ENCODE assay signal across 12 cellular contexts in genomic region chr18:51044928-51045587, GRCh38. TPM values are rescaled to one million over a fixed set of nuclear protein-coding genes. Genes with fewer than 3 reads are reported as not detected.
A peak's percentile ranks its signal among the peaks of the same experiment; 100 is the strongest.
DNase-seq lines count a peak whose midpoint lies in the region; ATAC-seq and TF ChIP-seq lines count a peak whose summit lies in the region.
"Had no signal": no experiment of that assay in that cellular context is flagged by ENCODE, and none has a peak within 500 bp of the region (broad histone marks: within the 10 kb centered on the region; RNA-seq: fewer than 3 reads in every experiment).

No MANE protein-coding gene starts in this region.

- no peaks in the 10 kb centered on the region for H3K27me3 ChIP-seq in Caco-2 (replicated peaks; ENCODE audit: control insufficient read depth, insufficient read depth, low read length)
- H3K27me3 ChIP-seq in KMS-11 (ENCODE audit: insufficient read depth, low read depth): no peaks in the 10 kb centered on the region
- H3K27me3 ChIP-seq in endodermal cell (ENCODE audit: control insufficient read depth, insufficient read depth, low read length, poor library complexity, severe bottlenecking): no peaks in the 10 kb centered on the region

- H3K27ac ChIP-seq in KMS-11: no peak overlapping the region
- H3K27ac ChIP-seq in endodermal cell (ENCODE audit: low read depth, low read length): no peak overlapping the region

- peak overlapping the region; percentile 43 for H3K4me3 Mint-ChIP-seq in Caco-2 (ENCODE audit: unreplicated experiment)
- H3K4me3 Mint-ChIP-seq in endodermal cell: no peak overlapping the region
- no peak overlapping the region for H3K4me3 Mint-ChIP-seq in natural killer cell treated with Interleukin-12 subunit alpha and Interleukin-12 subunit beta and Interleukin-15 and Interleukin-18, amount 100 ng/mL, for 72 hours
- H3K4me3 Mint-ChIP-seq: dendritic cell treated with granulocyte-macrophage colony-stimulating factor and Interleukin-4, amounts not matched to agents 40 ng/mL and 50 ng/mL, for 4 days had no signal

- no peak overlapping the region for H3K4me3 ChIP-seq in Caco-2 (ENCODE audit: low read depth, low read length)
- no peak overlapping the region for H3K4me3 ChIP-seq in KMS-11 (IDR thresholded peaks at IDR 0.05; ENCODE audit: insufficient read depth, low read depth, low read length)
- H3K4me3 ChIP-seq in endodermal cell (ENCODE audit: low read length): peak overlapping the region; percentile 32

- peaks cover 16% of the 10 kb centered on the region for H4K20me1 ChIP-seq in KMS-11 (ENCODE audit: insufficient read depth)

- H3K4me1 Mint-ChIP-seq in Caco-2 (ENCODE audit: low read depth, unreplicated experiment) (peaks cover 8% of the 10 kb centered on the region), endodermal cell (peaks cover 23% of the 10 kb centered on the region)
- peaks cover 41 to 48% of the 10 kb centered on the region in 2 donors for H3K4me1 Mint-ChIP-seq in natural killer cell treated with Interleukin-12 subunit alpha and Interleukin-12 subunit beta and Interleukin-15 and Interleukin-18, amount 100 ng/mL, for 72 hours (ENCODE audit: low read depth in 2 of 2)

- H3K4me1 ChIP-seq in Caco-2 (peaks cover 4% of the 10 kb centered on the region; the same call in 1 of the 2 replicates), KMS-11 (ENCODE audit: low read depth, poor library complexity, severe bottlenecking) (peaks cover 14% of the 10 kb centered on the region), endodermal cell (ENCODE audit: control insufficient read depth, insufficient read depth, low read length) (no peaks in the 10 kb centered on the region)

- H3K27ac Mint-ChIP-seq in Caco-2 (ENCODE audit: unreplicated experiment) (peak overlapping the region; percentile 26), endodermal cell (peak overlapping the region; percentile 54)
- peak overlapping the region; percentile 4 to 8 for H3K27ac Mint-ChIP-seq in natural killer cell treated with Interleukin-12 subunit alpha and Interleukin-12 subunit beta and Interleukin-15 and Interleukin-18, amount 100 ng/mL, for 72 hours
- H3K27ac Mint-ChIP-seq: dendritic cell treated with granulocyte-macrophage colony-stimulating factor and Interleukin-4, amounts not matched to agents 40 ng/mL and 50 ng/mL, for 4 days had no signal

- intact Hi-C loops in Caco-2 (cut with micrococcal nuclease; ENCODE audit: unreplicated experiment): no loop called here

- POLR2A ChIA-PET in Caco-2 (lab: Charles Lee): interaction anchor here (1.0 kb wide), 1 partner anchor 15 kb away, joined by 4 read pairs; the partner anchor contains the start of gene SMAD4

- H3K4me2 ChIP-seq in KMS-11: peak overlapping the region; percentile 10; the same call in 1 of the 2 replicates

- no peak for ATAC-seq in natural killer cell treated with Interleukin-12 subunit alpha and Interleukin-12 subunit beta and Interleukin-15 and Interleukin-18, amount 100 ng/mL, for 72 hours
- no peak for ATAC-seq in HG03460 (IDR thresholded peaks at IDR 0.05; ENCODE audit: unreplicated experiment)
- no peak for ATAC-seq in HG03342 (IDR thresholded peaks at IDR 0.05; ENCODE audit: unreplicated experiment)

- no TSS peak for BruUV-seq in Caco-2 (replicated peaks; lab: Mats Ljungman, UMichigan)

- peaks cover 77% of the 10 kb centered on the region for H3K79me2 ChIP-seq in KMS-11 (ENCODE audit: insufficient read depth, low read depth)

- H3K9ac ChIP-seq in KMS-11 (no peak overlapping the region), endodermal cell (ENCODE audit: extremely low read depth, low read length, poor library complexity, severe bottlenecking) (no peak overlapping the region)

- WGBS in endodermal cell (ENCODE audit: insufficient coverage in 1 of 2, insufficient read length in 1 of 2), 2 experiments: 51 to 58% methylated on average over 2 of the region's 2 CpGs

- TF ChIP-seq CTCF in Caco-2 (IDR thresholded peaks at IDR 0.05; ENCODE audit: insufficient read depth in 1 of 2, low read depth in 1 of 2, low read length in 1 of 2, severe bottlenecking in 1 of 2, unreplicated experiment in 1 of 2) (no peak), KMS-11 (conservative IDR thresholded peaks at IDR 0.05; ENCODE audit: low read depth, low read length) (no peak), endodermal cell (conservative IDR thresholded peaks at IDR 0.05) (no peak)

- no peak overlapping the region for H2AFZ ChIP-seq in KMS-11 (ENCODE audit: low read depth)

- H3K36me3 ChIP-seq in Caco-2 (ENCODE audit: control insufficient read depth, insufficient read depth, low read length) (no peaks in the 10 kb centered on the region), KMS-11 (ENCODE audit: insufficient read depth) (no peaks in the 10 kb centered on the region; the same call in 1 of the 2 replicates), endodermal cell (ENCODE audit: control insufficient read depth, insufficient read depth, low read length) (peaks cover 42% of the 10 kb centered on the region)

- peaks cover 6% of the 10 kb centered on the region for H3K36me3 Mint-ChIP-seq in Caco-2 (ENCODE audit: insufficient read depth, unreplicated experiment)
- peaks cover 28% of the 10 kb centered on the region for H3K36me3 Mint-ChIP-seq in endodermal cell (ENCODE audit: low read depth)
- H3K36me3 Mint-ChIP-seq in natural killer cell treated with Interleukin-12 subunit alpha and Interleukin-12 subunit beta and Interleukin-15 and Interleukin-18, amount 100 ng/mL, for 72 hours: no peaks in the 10 kb centered on the region

- CTCF ChIA-PET in Caco-2 (lab: Charles Lee): interaction anchor here (0.5 kb wide), 1 partner anchor 13 kb away, joined by 3 read pairs; no protein-coding TSS in a partner anchor

- DNase-seq in Caco-2: peak in 1 of 2 experiments; percentile 0
- DNase-seq in endodermal cell: no peak
- no peak for DNase-seq in natural killer cell treated with Interleukin-12 subunit alpha and Interleukin-12 subunit beta and Interleukin-15 and Interleukin-18, amount 100 ng/mL, for 72 hours (ENCODE audit: low spot score)
- DNase-seq in MV-4-11 (lab: John Stamatoyannopoulos, UW): no peak
- DNase-seq in RPMI8226: no peak
- DNase-seq: activated CD4-positive, alpha-beta T cell treated with anti-CD3 and anti-CD28 coated beads, Interleukin-2, amount 50 U/mL, for 4 hours; NCI-H1092; stimulated activated naive CD4-positive, alpha-beta T cell had no signal

- H3K9me3 ChIP-seq in Caco-2 (no peaks in the 10 kb centered on the region), endodermal cell (ENCODE audit: control insufficient read depth, low read length) (peaks cover 7% of the 10 kb centered on the region)

- H3K9me3 Mint-ChIP-seq in Caco-2 (ENCODE audit: unreplicated experiment) (no peaks in the 10 kb centered on the region), endodermal cell (no peaks in the 10 kb centered on the region)
- no peaks in the 10 kb centered on the region for H3K9me3 Mint-ChIP-seq in natural killer cell treated with Interleukin-12 subunit alpha and Interleukin-12 subunit beta and Interleukin-15 and Interleukin-18, amount 100 ng/mL, for 72 hours
- H3K9me3 Mint-ChIP-seq: dendritic cell treated with granulocyte-macrophage colony-stimulating factor and Interleukin-4, amounts not matched to agents 40 ng/mL and 50 ng/mL, for 4 days had no signal

- no peaks in the 10 kb centered on the region for H3K27me3 Mint-ChIP-seq in Caco-2 (ENCODE audit: insufficient read depth, unreplicated experiment)
- no peaks in the 10 kb centered on the region for H3K27me3 Mint-ChIP-seq in endodermal cell (ENCODE audit: insufficient read depth)
- no peaks in the 10 kb centered on the region for H3K27me3 Mint-ChIP-seq in natural killer cell treated with Interleukin-12 subunit alpha and Interleukin-12 subunit beta and Interleukin-15 and Interleukin-18, amount 100 ng/mL, for 72 hours
- H3K27me3 Mint-ChIP-seq: dendritic cell treated with granulocyte-macrophage colony-stimulating factor and Interleukin-4, amounts not matched to agents 40 ng/mL and 50 ng/mL, for 4 days had no signal

RNA-seq across cellular contexts. Expression of gene SMAD4, which starts 15.0 kb away (rescaled TPM):
- 48.5 and 48.8 TPM in 2 replicates for total RNA-seq in Caco-2 (2022)
- 100 to 1,000 TPM; 132 to 133 TPM for total RNA-seq in endodermal cell
- 136 TPM for polyA plus RNA-seq in endodermal cell (2013, experiment 1 of 2)
- 130 TPM for polyA plus RNA-seq in endodermal cell (2013, experiment 2 of 2)
- 10 to 100 TPM; 64.2 to 67.3 TPM for total RNA-seq in natural killer cell treated with Interleukin-12 subunit alpha and Interleukin-12 subunit beta and Interleukin-15 and Interleukin-18, amount 100 ng/mL, for 72 hours
